ENCODE assay signal across 1 cellular context in genomic region chr1:54365020-54365797, GRCh38.
A peak's percentile ranks its signal among the peaks of the same experiment; 100 is the strongest.
TF ChIP-seq lines count a peak whose summit lies in the region.

No MANE protein-coding gene starts in this region.

TF ChIP-seq in H1, 55 proteins besides CTCF, POLR2A, EP300 and RAD21:
- TF ChIP-seq CEBPB (IDR thresholded peaks at IDR 0.05; ENCODE audit: low read depth, low read length) (peak; percentile 53; the same call in 1 of the 2 replicates), HDAC6 (IDR thresholded peaks at IDR 0.05; ENCODE audit: low read depth, low read length) (no peak)
